Comparison of ENCODE assay signal across 35 cellular contexts in genomic region chr18:11548367-11548766, GRCh38.
"Had no signal": no experiment of that assay in that cellular context is flagged by ENCODE, and none has a peak within 500 bp of the region (broad histone marks: within the 10 kb centered on the region; RNA-seq: fewer than 3 reads in every experiment).

No MANE protein-coding gene starts in this region.

- H3K36me3 ChIP-seq: adrenal gland, cardiac muscle cell had no signal

- H3K4me3 ChIP-seq: adrenal gland, body of pancreas, cardiac muscle cell had no signal

- H3K27me3 Mint-ChIP-seq: activated T-helper 17 cell treated with anti-CD3 and anti-CD28 coated beads, Interleukin-2, amount 50 U/mL, for 72 hours; central memory CD8-positive, alpha-beta T cell had no signal

- H3K27ac Mint-ChIP-seq: activated B cell treated with CpG ODN at 0.5 μM for 24 hours; activated CD4-positive, alpha-beta memory T cell treated with anti-CD3 and anti-CD28 coated beads for 36 hours; activated CD4-positive, alpha-beta T cell treated with anti-CD3 and anti-CD28 coated beads, Interleukin-2, amount 10 ng/mL, durations not matched to agents 24 days and 14 days; activated CD8-positive, alpha-beta T cell treated with anti-CD3 and anti-CD28 coated beads for 36 hours; activated naive CD4-positive, alpha-beta T cell treated with anti-CD3 and anti-CD28 coated beads for 36 hours; activated naive CD4-positive, alpha-beta T cell treated with anti-CD3 and anti-CD28 coated beads, Interleukin-2, amount 50 U/mL, for 72 hours; activated naive CD8-positive, alpha-beta T cell treated with anti-CD3 and anti-CD28 coated beads for 36 hours; activated T-cell treated with anti-CD3 and anti-CD28 coated beads, Interleukin-2, amount 50 U/mL, for 72 hours; activated T-helper 1 cell treated with anti-CD3 and anti-CD28 coated beads, Interleukin-12 subunit alpha, Interleukin-12 subunit beta, Interleukin-2, Interleukin-4 antibody, amounts not matched to agents 30 ng/mL and 10 ng/mL and 1 ng/mL, durations not matched to agents 14 hours and 24 hours and 36 hours; activated T-helper 17 cell treated with anti-CD3 and anti-CD28 coated beads, Interleukin-2, amount 50 U/mL, for 72 hours; T-helper 1 cell treated with Interleukin-12 subunit alpha and Interleukin-12 subunit beta and Interleukin-4 antibody, amounts not matched to agents 30 μg/mL and 1 μg/mL, for 36 hours; T-helper 2 cell treated with Interferon-gamma antibody and Interleukin-4, amounts not matched to agents 5 μg/mL and 100 μg/mL, for 36 hours had no signal

- H3K27ac ChIP-seq: adrenal gland, body of pancreas, cardiac muscle cell, VCaP had no signal

- H3K36me3 Mint-ChIP-seq: activated CD4-positive, alpha-beta memory T cell treated with anti-CD3 and anti-CD28 coated beads for 36 hours; activated naive CD8-positive, alpha-beta T cell treated with anti-CD3 and anti-CD28 coated beads for 36 hours had no signal

- H3K9me3 Mint-ChIP-seq: activated CD4-positive, alpha-beta T cell treated with anti-CD3 and anti-CD28 coated beads, Interleukin-2, amount 10 ng/mL, durations not matched to agents 24 days and 14 days had no signal

- ATAC-seq: activated CD8-positive, alpha-beta T cell treated with anti-CD3 and anti-CD28 coated beads for 36 hours; activated naive CD4-positive, alpha-beta T cell treated with anti-CD3 and anti-CD28 coated beads, Interleukin-2, amount 50 U/mL, for 72 hours; activated T-cell treated with anti-CD3 and anti-CD28 coated beads, Interleukin-2, amount 50 U/mL, for 4 hours; activated T-cell treated with anti-CD3 and anti-CD28 coated beads, Interleukin-2, amount 50 U/mL, for 72 hours; activated T-helper 17 cell treated with anti-CD3 and anti-CD28 coated beads, Interleukin-2, amount 50 U/mL, for 72 hours; body of pancreas had no signal

- H3K27me3 ChIP-seq: body of pancreas had no signal

- H3K4me1 Mint-ChIP-seq: activated CD4-positive, alpha-beta T cell treated with anti-CD3 and anti-CD28 coated beads, Interleukin-2, amount 10 ng/mL, durations not matched to agents 24 days and 14 days; activated naive CD8-positive, alpha-beta T cell treated with anti-CD3 and anti-CD28 coated beads for 36 hours had no signal

- DNase-seq: activated B cell treated with CpG ODN at 0.5 μM for 24 hours; activated CD4-positive, alpha-beta memory T cell treated with anti-CD3 and anti-CD28 coated beads for 36 hours; activated CD4-positive, alpha-beta T cell treated with anti-CD3 and anti-CD28 coated beads for 4 hours; activated CD4-positive, alpha-beta T cell treated with anti-CD3 and anti-CD28 coated beads, Interleukin-2, amount 10 ng/mL, durations not matched to agents 24 days and 14 days; activated CD4-positive, alpha-beta T cell treated with anti-CD3 and anti-CD28 coated beads, Interleukin-2, amount 50 U/mL, for 1 hour; activated CD4-positive, alpha-beta T cell treated with anti-CD3 and anti-CD28 coated beads, Interleukin-2, amount 50 U/mL, for 4 hours; activated CD4-positive, CD25-positive, alpha-beta regulatory T cell treated with anti-CD3 and anti-CD28 coated beads, Interleukin-2, amount 50 U/mL, for 72 hours; activated CD8-positive, alpha-beta memory T cell treated with anti-CD3 and anti-CD28 coated beads, Interleukin-2, amount 50 U/mL, for 4 hours; activated CD8-positive, alpha-beta T cell treated with anti-CD3 and anti-CD28 coated beads for 36 hours; activated effector memory CD4-positive, alpha-beta T cell treated with anti-CD3 and anti-CD28 coated beads, Interleukin-2, amount 50 U/mL, for 16 hours; activated gamma-delta T cell treated with Interleukin-2 at 50 U/mL for 16 hours; activated naive CD4-positive, alpha-beta T cell; activated naive CD4-positive, alpha-beta T cell treated with anti-CD3 and anti-CD28 coated beads for 36 hours; activated naive CD4-positive, alpha-beta T cell treated with anti-CD3 and anti-CD28 coated beads, Interleukin-2, amount 50 U/mL, for 16 hours; activated naive CD8-positive, alpha-beta T cell treated with anti-CD3 and anti-CD28 coated beads for 36 hours; activated T-cell treated with anti-CD3 and anti-CD28 coated beads for 4 hours; activated T-cell treated with anti-CD3 and anti-CD28 coated beads, Interleukin-2, amount 50 U/mL, for 1 hour; activated T-cell treated with anti-CD3 and anti-CD28 coated beads, Interleukin-2, amount 50 U/mL, for 4 hours; activated T-cell treated with anti-CD3 and anti-CD28 coated beads, Interleukin-2, amount 50 U/mL, for 72 hours; adrenal gland; amniotic stem cell; body of pancreas; caudate nucleus; SW 1271; T-helper 1 cell; T-helper 2 cell; T-helper 9 cell had no signal

- H3K4me3 Mint-ChIP-seq: activated B cell treated with CpG ODN at 0.5 μM for 24 hours; activated CD4-positive, alpha-beta memory T cell treated with anti-CD3 and anti-CD28 coated beads for 36 hours; activated CD4-positive, alpha-beta T cell treated with anti-CD3 and anti-CD28 coated beads, Interleukin-2, amount 10 ng/mL, durations not matched to agents 24 days and 14 days; activated CD8-positive, alpha-beta T cell treated with anti-CD3 and anti-CD28 coated beads for 36 hours; activated naive CD4-positive, alpha-beta T cell treated with anti-CD3 and anti-CD28 coated beads for 36 hours; activated naive CD8-positive, alpha-beta T cell treated with anti-CD3 and anti-CD28 coated beads for 36 hours; activated T-cell treated with anti-CD3 and anti-CD28 coated beads, Interleukin-2, amount 50 U/mL, for 4 hours; activated T-cell treated with anti-CD3 and anti-CD28 coated beads, Interleukin-2, amount 50 U/mL, for 72 hours; activated T-helper 1 cell treated with anti-CD3 and anti-CD28 coated beads, Interleukin-12 subunit alpha, Interleukin-12 subunit beta, Interleukin-2, Interleukin-4 antibody, amounts not matched to agents 30 ng/mL and 10 ng/mL and 1 ng/mL, durations not matched to agents 14 hours and 24 hours and 36 hours; activated T-helper 17 cell treated with anti-CD3 and anti-CD28 coated beads, Interleukin-2, amount 50 U/mL, for 72 hours; central memory CD8-positive, alpha-beta T cell; T-helper 1 cell treated with Interleukin-12 subunit alpha and Interleukin-12 subunit beta and Interleukin-4 antibody, amounts not matched to agents 30 μg/mL and 1 μg/mL, for 36 hours; T-helper 2 cell treated with Interferon-gamma antibody and Interleukin-4, amounts not matched to agents 5 μg/mL and 100 μg/mL, for 36 hours had no signal

- H3K4me1 ChIP-seq: adrenal gland, body of pancreas had no signal
